ENCODE assay signal across 7 cellular contexts in genomic region chr22:23113067-23113846, GRCh38. TPM values are rescaled to one million over a fixed set of nuclear protein-coding genes. Genes with fewer than 3 reads are reported as not detected.
A peak's percentile ranks its signal among the peaks of the same experiment; 100 is the strongest.
DNase-seq lines count a peak whose midpoint lies in the region; ATAC-seq and TF ChIP-seq lines count a peak whose summit lies in the region.

No MANE protein-coding gene starts in this region.

- H3K27me3 ChIP-seq in psoas muscle (ENCODE audit: insufficient read depth in 3 of 3, low read length in 2 of 3) (peaks cover 0 to 7% (median 0%) of the 10 kb centered on the region in 3 donors), spleen (replicated peaks in 1 of 7) (no peaks in the 10 kb centered on the region)
- no peaks in the 10 kb centered on the region for H3K27me3 ChIP-seq in effector memory CD4-positive, alpha-beta T cell (replicated peaks; ENCODE audit: control insufficient read depth, insufficient read depth, low read length, poor library complexity, severe bottlenecking)

- ATAC-seq in psoas muscle, result peak; percentile 31 to 51 (median 38)
- ATAC-seq in HG02678 (IDR thresholded peaks at IDR 0.05; ENCODE audit: unreplicated experiment), result no peak

- DNase-seq in GM04504 (ENCODE audit: low read depth) (peak; percentile 17), NCI-H524 (lab: John Stamatoyannopoulos, UW) (peak; percentile 94 to 98), fibroblast of pulmonary artery (ENCODE audit: low read depth) (peak; percentile 52), psoas muscle (peak in 1 of 2 donors; percentile 71), spleen (no peak)
- DNase-seq in effector memory CD4-positive, alpha-beta T cell, result no peak

- 34 to 46% (median 37%) methylated on average over 14 of the region's 14 CpGs for WGBS in psoas muscle, 3 donors
- WGBS in spleen, 5 donors, result 65 to 70% (median 66%) methylated on average over 13 to 14 of the region's 14 CpGs

- H3K4me3 ChIP-seq in fibroblast of pulmonary artery (replicated peaks; ENCODE audit: low read depth, low read length) (no peak overlapping the region), psoas muscle (no peak overlapping the region), spleen (no peak overlapping the region)
- H3K4me3 ChIP-seq in effector memory CD4-positive, alpha-beta T cell (ENCODE audit: insufficient read depth, low read depth, low read length, poor library complexity, severe bottlenecking), result no peak overlapping the region

- H3K9me3 ChIP-seq in psoas muscle (no peaks in the 10 kb centered on the region), spleen (no peaks in the 10 kb centered on the region)
- no peaks in the 10 kb centered on the region for H3K9me3 ChIP-seq in effector memory CD4-positive, alpha-beta T cell (ENCODE audit: control insufficient read depth, low read length)

- H3K27ac ChIP-seq in psoas muscle (no peak overlapping the region), spleen (no peak overlapping the region)
- H3K27ac ChIP-seq in effector memory CD4-positive, alpha-beta T cell (ENCODE audit: insufficient read depth, low read length, poor library complexity, severe bottlenecking), result no peak overlapping the region

- no peak for TF ChIP-seq CTCF in fibroblast of pulmonary artery (IDR thresholded peaks at IDR 0.05; ENCODE audit: low read length, missing control alignments)
- no peak for TF ChIP-seq CTCF in psoas muscle (IDR thresholded peaks at IDR 0.05)
- TF ChIP-seq CTCF in spleen (IDR thresholded peaks at IDR 0.05 in 8 of 11, conservative IDR thresholded peaks at IDR 0.05 in 3 of 11), result no peak

- intact Hi-C loops in psoas muscle (cut with DNase I) (no loop called here), spleen (cut with DNase I; ENCODE audit: low total_unique reads) (no loop called here)

- no peak for TF ChIP-seq POLR2A in spleen (IDR thresholded peaks at IDR 0.05)

- H3K36me3 ChIP-seq in psoas muscle (ENCODE audit: insufficient read depth in 1 of 2, low read depth in 1 of 2) (no peaks in the 10 kb centered on the region), spleen (no peaks in the 10 kb centered on the region)
- no peaks in the 10 kb centered on the region for H3K36me3 ChIP-seq in effector memory CD4-positive, alpha-beta T cell (ENCODE audit: control insufficient read depth, insufficient read depth, low read length)

- H3K4me1 ChIP-seq in psoas muscle, result no peaks in the 10 kb centered on the region
- H3K4me1 ChIP-seq in effector memory CD4-positive, alpha-beta T cell (ENCODE audit: control insufficient read depth, insufficient read depth, low read length, poor library complexity, severe bottlenecking), result no peaks in the 10 kb centered on the region
- peaks cover 0 to 31% (median 19%) of the 10 kb centered on the region in 6 donors for H3K4me1 ChIP-seq in spleen

RNA-seq across cellular contexts. Expression of gene RSPH14, which starts 28.5 kb away (rescaled TPM):
- total RNA-seq in psoas muscle, result not detected
- polyA plus RNA-seq in psoas muscle, result not detected
- under 1 TPM in 2 of 7 donors, not detected in 5; 0.52 to 0.77 TPM for total RNA-seq in spleen
- polyA plus RNA-seq in spleen, result under 1 TPM in 2 of 3 donors, not detected in 1; 0.11 to 0.38 TPM

RNA-seq across cellular contexts. Expression of gene RAB36, which starts 32.0 kb away (rescaled TPM):
- total RNA-seq in psoas muscle, result under 1 TPM; 0.22 to 0.56 (median 0.25) TPM
- under 1 TPM in 2 of 3 donors, not detected in 1; 0.05 to 0.08 TPM for polyA plus RNA-seq in psoas muscle
- 1 to 10 TPM; 1.6 to 3.7 (median 2.7) TPM for total RNA-seq in spleen
- 1 to 10 TPM; 1.0 to 1.3 (median 1.2) TPM for polyA plus RNA-seq in spleen

RNA-seq across cellular contexts. Expression of gene GNAZ, which starts 42.9 kb away (rescaled TPM):
- total RNA-seq in psoas muscle (1 to 10 TPM; 1.5 to 3.9 (median 1.9) TPM), spleen (10 to 100 TPM in 2 of 7 donors, 1 to 10 TPM in 5; 4.4 to 11.8 (median 7.6) TPM)
- polyA plus RNA-seq in psoas muscle (1 to 10 TPM in 2 of 3 donors, under 1 TPM in 1; 0.99 to 2.2 (median 1.6) TPM), spleen (1 to 10 TPM; 2.3 to 5.7 (median 2.8) TPM)

Comparison
In these comparisons a context has a peak if more than half of its experiments do, and no peak if none do; other contexts are left out.
1. DNase-seq: peak in GM04504 (single experiment), NCI-H524 (2 of 2) and fibroblast of pulmonary artery (single experiment); none in effector memory CD4-positive, alpha-beta T cell (0 of 3) and spleen (single experiment).